ENCODE assay signal across 17 cellular contexts in the genomic region with DNA sequence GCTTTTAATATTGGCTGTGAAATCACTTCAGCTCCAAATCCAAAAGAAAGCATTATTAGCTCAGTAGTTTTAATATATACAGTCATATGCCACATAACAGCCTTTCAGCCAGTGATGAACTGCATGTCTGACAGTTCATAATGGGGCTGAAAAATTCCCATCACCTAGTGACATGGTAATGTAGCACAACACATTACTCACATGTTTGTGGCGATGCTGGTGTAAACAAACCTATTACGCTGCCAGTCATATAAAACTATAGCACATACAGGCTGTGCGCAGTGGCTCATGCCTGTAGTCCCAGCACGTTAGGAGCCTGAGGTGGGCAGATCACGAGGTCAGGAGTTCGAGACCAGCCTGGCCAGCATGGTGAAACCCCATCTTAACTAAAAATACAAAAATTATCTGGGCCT.
DNase-seq lines count a peak whose midpoint lies in the region; TF ChIP-seq lines count a peak whose summit lies in the region.
"Had no signal": no experiment of that assay in that cellular context is flagged by ENCODE, and none has a peak within 500 bp of the region (broad histone marks: within the 10 kb centered on the region; RNA-seq: fewer than 3 reads in every experiment).

No MANE protein-coding gene starts in this region.

- DNase-seq in activated CD4-positive, alpha-beta memory T cell treated with anti-CD3 and anti-CD28 coated beads for 36 hours, result no peak
- no peak for DNase-seq in activated CD4-positive, alpha-beta memory T cell treated with anti-CD3 and anti-CD28 coated beads, Interleukin-2, amount 10 ng/mL, durations not matched to agents 7 days and 5 days
- DNase-seq in ELR (ENCODE audit: low read depth) (peak; percentile 61), SK-MEL-5 (ENCODE audit: low read depth, low spot score) (peak; percentile 42), mesenchymal stem cell (peak; percentile 93), chondrocyte (ENCODE audit: low spot score) (no peak), GM20000 (ENCODE audit: low spot score) (no peak)
- DNase-seq in activated naive CD4-positive, alpha-beta T cell treated with anti-CD3 and anti-CD28 coated beads, Interleukin-2, amount 10 ng/mL, durations not matched to agents 7 days and 5 days, result no peak
- DNase-seq: brain microvascular endothelial cell, Caco-2, H9, heart right ventricle, NCI-H1694 treated with DMSO at 0.1 percent for 48 hours, NCI-H446, SHP77 treated with DMSO at 0.1 percent for 48 hours had no signal

- no peak overlapping the region for H3K27ac ChIP-seq in mesenchymal stem cell (ENCODE audit: low read length, poor library complexity, severe bottlenecking)
- H3K27ac ChIP-seq: brain microvascular endothelial cell, neural progenitor cell had no signal

- H3K4me1 Mint-ChIP-seq in activated CD4-positive, alpha-beta memory T cell treated with anti-CD3 and anti-CD28 coated beads for 36 hours (ENCODE audit: low read depth), result peaks cover 30% of the 10 kb centered on the region
- H3K4me1 Mint-ChIP-seq in activated CD4-positive, alpha-beta memory T cell treated with anti-CD3 and anti-CD28 coated beads, Interleukin-2, amount 10 ng/mL, durations not matched to agents 7 days and 5 days, result peaks cover 44% of the 10 kb centered on the region
- peaks cover 48% of the 10 kb centered on the region for H3K4me1 Mint-ChIP-seq in chondrocyte (ENCODE audit: low read depth)
- peaks cover 28% of the 10 kb centered on the region for H3K4me1 Mint-ChIP-seq in activated naive CD4-positive, alpha-beta T cell treated with anti-CD3 and anti-CD28 coated beads, Interleukin-2, amount 10 ng/mL, durations not matched to agents 7 days and 5 days
- H3K4me1 Mint-ChIP-seq: H9, neural progenitor cell had no signal

- no peak overlapping the region for H3K9ac ChIP-seq in mesenchymal stem cell (ENCODE audit: low read length)
- H3K9ac ChIP-seq: neural progenitor cell had no signal

- no peak overlapping the region for H2AFZ ChIP-seq in mesenchymal stem cell (ENCODE audit: low read depth, low read length)
- H2AFZ ChIP-seq: neural progenitor cell had no signal

- H3K27me3 ChIP-seq in mesenchymal stem cell (ENCODE audit: control insufficient read depth in 1 of 2, insufficient read depth in 1 of 2, low read length in 2 of 2), result no peaks in the 10 kb centered on the region
- H3K27me3 ChIP-seq: brain microvascular endothelial cell, heart right ventricle, neural progenitor cell had no signal

- CTCF ChIA-PET in activated CD4-positive, alpha-beta memory T cell treated with anti-CD3 and anti-CD28 coated beads for 36 hours (lab: Charles Lee), result interaction anchor here (0.9 to 2.0 kb wide), 3 partner anchors 25 to 58 kb away, joined by 3 to 5 read pairs (median 4); no protein-coding TSS in a partner anchor
- CTCF ChIA-PET in activated CD4-positive, alpha-beta memory T cell treated with anti-CD3 and anti-CD28 coated beads, Interleukin-2, amount 10 ng/mL, durations not matched to agents 7 days and 5 days (lab: Charles Lee), result interaction anchor here (0.6 kb wide), 1 partner anchor 14 kb away, joined by 3 read pairs; no protein-coding TSS in a partner anchor
- CTCF ChIA-PET in activated naive CD4-positive, alpha-beta T cell treated with anti-CD3 and anti-CD28 coated beads, Interleukin-2, amount 10 ng/mL, durations not matched to agents 7 days and 5 days (lab: Charles Lee), result no interaction called here

- H2BK12ac ChIP-seq in mesenchymal stem cell (ENCODE audit: low read length in 2 of 2), result peak overlapping the region; percentile 7 to 11

- no peaks in the 10 kb centered on the region for H3K27me3 Mint-ChIP-seq in activated CD4-positive, alpha-beta memory T cell treated with anti-CD3 and anti-CD28 coated beads for 36 hours
- H3K27me3 Mint-ChIP-seq in activated CD4-positive, alpha-beta memory T cell treated with anti-CD3 and anti-CD28 coated beads, Interleukin-2, amount 10 ng/mL, durations not matched to agents 7 days and 5 days, result no peaks in the 10 kb centered on the region
- H3K27me3 Mint-ChIP-seq in chondrocyte (ENCODE audit: low read depth), result no peaks in the 10 kb centered on the region
- H3K27me3 Mint-ChIP-seq in activated naive CD4-positive, alpha-beta T cell treated with anti-CD3 and anti-CD28 coated beads, Interleukin-2, amount 10 ng/mL, durations not matched to agents 7 days and 5 days, result no peaks in the 10 kb centered on the region
- H3K27me3 Mint-ChIP-seq: activated naive CD4-positive, alpha-beta T cell treated with anti-CD3 and anti-CD28 coated beads, Interleukin-2, amount 50 U/mL, for 24 hours had no signal

- H3K4me3 Mint-ChIP-seq in activated CD4-positive, alpha-beta memory T cell treated with anti-CD3 and anti-CD28 coated beads for 36 hours, result no peak overlapping the region
- no peak overlapping the region for H3K4me3 Mint-ChIP-seq in activated CD4-positive, alpha-beta memory T cell treated with anti-CD3 and anti-CD28 coated beads, Interleukin-2, amount 10 ng/mL, durations not matched to agents 7 days and 5 days
- H3K4me3 Mint-ChIP-seq in chondrocyte (ENCODE audit: unreplicated experiment), result no peak overlapping the region
- no peak overlapping the region for H3K4me3 Mint-ChIP-seq in activated naive CD4-positive, alpha-beta T cell treated with anti-CD3 and anti-CD28 coated beads, Interleukin-2, amount 10 ng/mL, durations not matched to agents 7 days and 5 days
- H3K4me3 Mint-ChIP-seq: activated naive CD4-positive, alpha-beta T cell treated with anti-CD3 and anti-CD28 coated beads, Interleukin-2, amount 50 U/mL, for 24 hours; H9; neural progenitor cell had no signal

- 43% methylated on average over 4 of the region's 6 CpGs for WGBS in mesenchymal stem cell

- peak overlapping the region; percentile 16 for H2BK15ac ChIP-seq in mesenchymal stem cell (ENCODE audit: low read depth, poor library complexity, severe bottlenecking)

- intact Hi-C loops in activated CD4-positive, alpha-beta memory T cell treated with anti-CD3 and anti-CD28 coated beads for 36 hours (cut with micrococcal nuclease), result no loop called here

- POLR2A ChIA-PET in activated CD4-positive, alpha-beta memory T cell treated with anti-CD3 and anti-CD28 coated beads for 36 hours (lab: Charles Lee), result interaction anchor here (0.6 to 4.6 kb wide), 9 partner anchors 8 to 47 kb away, joined by 3 to 44 read pairs (median 6); no protein-coding TSS in a partner anchor
- POLR2A ChIA-PET in activated CD4-positive, alpha-beta memory T cell treated with anti-CD3 and anti-CD28 coated beads, Interleukin-2, amount 10 ng/mL, durations not matched to agents 7 days and 5 days (lab: Charles Lee), result interaction anchor here (1.0 to 6.8 kb wide), 4 partner anchors 13 to 49 kb away, joined by 3 to 112 read pairs (median 68); no protein-coding TSS in a partner anchor

- H3K27ac Mint-ChIP-seq in activated CD4-positive, alpha-beta memory T cell treated with anti-CD3 and anti-CD28 coated beads for 36 hours, result peak overlapping the region; percentile 28
- no peak overlapping the region for H3K27ac Mint-ChIP-seq in activated CD4-positive, alpha-beta memory T cell treated with anti-CD3 and anti-CD28 coated beads, Interleukin-2, amount 10 ng/mL, durations not matched to agents 7 days and 5 days
- H3K27ac Mint-ChIP-seq in chondrocyte (ENCODE audit: unreplicated experiment), result no peak overlapping the region
- no peak overlapping the region for H3K27ac Mint-ChIP-seq in activated naive CD4-positive, alpha-beta T cell treated with anti-CD3 and anti-CD28 coated beads, Interleukin-2, amount 10 ng/mL, durations not matched to agents 7 days and 5 days
- H3K27ac Mint-ChIP-seq: activated naive CD4-positive, alpha-beta T cell treated with anti-CD3 and anti-CD28 coated beads, Interleukin-2, amount 50 U/mL, for 24 hours; H9; neural progenitor cell had no signal

- H2BK120ac ChIP-seq in mesenchymal stem cell (ENCODE audit: low read depth, low read length), result no peak overlapping the region

- H3K9me3 Mint-ChIP-seq in activated CD4-positive, alpha-beta memory T cell treated with anti-CD3 and anti-CD28 coated beads for 36 hours, result no peaks in the 10 kb centered on the region
- no peaks in the 10 kb centered on the region for H3K9me3 Mint-ChIP-seq in activated CD4-positive, alpha-beta memory T cell treated with anti-CD3 and anti-CD28 coated beads, Interleukin-2, amount 10 ng/mL, durations not matched to agents 7 days and 5 days
- H3K9me3 Mint-ChIP-seq in chondrocyte (ENCODE audit: low read depth), result no peaks in the 10 kb centered on the region
- no peaks in the 10 kb centered on the region for H3K9me3 Mint-ChIP-seq in activated naive CD4-positive, alpha-beta T cell treated with anti-CD3 and anti-CD28 coated beads, Interleukin-2, amount 10 ng/mL, durations not matched to agents 7 days and 5 days
- H3K9me3 Mint-ChIP-seq: activated naive CD4-positive, alpha-beta T cell treated with anti-CD3 and anti-CD28 coated beads, Interleukin-2, amount 50 U/mL, for 24 hours; H9; neural progenitor cell had no signal

- no peak overlapping the region for H3K23ac ChIP-seq in mesenchymal stem cell (ENCODE audit: low read length in 2 of 2)

- peaks cover 0 to 4% of the 10 kb centered on the region in 2 experiments for H3K36me3 ChIP-seq in mesenchymal stem cell (ENCODE audit: control insufficient read depth in 1 of 2, insufficient read depth in 2 of 2, low read depth in 1 of 2, low read length in 2 of 2)
- H3K36me3 ChIP-seq: brain microvascular endothelial cell, neural progenitor cell had no signal

- no peak overlapping the region for H3K4me2 ChIP-seq in mesenchymal stem cell (ENCODE audit: low read length, poor library complexity, severe bottlenecking)
- H3K4me2 ChIP-seq: neural progenitor cell had no signal

- peaks cover 15% of the 10 kb centered on the region for H3K36me3 Mint-ChIP-seq in activated CD4-positive, alpha-beta memory T cell treated with anti-CD3 and anti-CD28 coated beads for 36 hours
- H3K36me3 Mint-ChIP-seq in activated CD4-positive, alpha-beta memory T cell treated with anti-CD3 and anti-CD28 coated beads, Interleukin-2, amount 10 ng/mL, durations not matched to agents 7 days and 5 days (ENCODE audit: low read depth), result peaks cover 22% of the 10 kb centered on the region
- H3K36me3 Mint-ChIP-seq in chondrocyte (ENCODE audit: low read depth), result peaks cover 4% of the 10 kb centered on the region
- H3K36me3 Mint-ChIP-seq in activated naive CD4-positive, alpha-beta T cell treated with anti-CD3 and anti-CD28 coated beads, Interleukin-2, amount 10 ng/mL, durations not matched to agents 7 days and 5 days, result peaks cover 10% of the 10 kb centered on the region

- no peaks in the 10 kb centered on the region for H3K9me3 ChIP-seq in mesenchymal stem cell (ENCODE audit: control insufficient read depth, low read length)
- H3K9me3 ChIP-seq: Caco-2, heart right ventricle had no signal

- no peak for TF ChIP-seq CTCF in chondrocyte (IDR thresholded peaks at IDR 0.05)
- TF ChIP-seq CTCF in GM20000 (IDR thresholded peaks at IDR 0.05; ENCODE audit: extremely low read depth, missing control alignments), result no peak

- peaks cover 2% of the 10 kb centered on the region for H3K4me1 ChIP-seq in mesenchymal stem cell (ENCODE audit: control insufficient read depth, insufficient read depth, low read depth, low read length)

- H4K91ac ChIP-seq in mesenchymal stem cell (ENCODE audit: low read length), result no peak overlapping the region

- no peak overlapping the region for H2AK5ac ChIP-seq in mesenchymal stem cell (ENCODE audit: low read length, severe bottlenecking)

- no peak overlapping the region for H2BK5ac ChIP-seq in mesenchymal stem cell (ENCODE audit: low read depth, low read length, poor library complexity, severe bottlenecking)

- no peak overlapping the region for H4K8ac ChIP-seq in mesenchymal stem cell (ENCODE audit: low read length)

- H3K79me1 ChIP-seq in mesenchymal stem cell (replicated peaks; ENCODE audit: low read length, poor library complexity, severe bottlenecking), result peaks cover 1% of the 10 kb centered on the region

- H3K18ac ChIP-seq in mesenchymal stem cell (ENCODE audit: low read depth in 1 of 2, low read length in 2 of 2), result peak overlapping the region; percentile 14 to 66

- H3K4me3 ChIP-seq in mesenchymal stem cell (ENCODE audit: insufficient read depth in 1 of 2, low read depth in 1 of 2, low read length in 2 of 2), result no peak overlapping the region
- H3K4me3 ChIP-seq: heart right ventricle, neural progenitor cell had no signal

- no peak overlapping the region for H3K14ac ChIP-seq in mesenchymal stem cell (ENCODE audit: low read length in 2 of 2)

- peak overlapping the region in 1 of 2 experiments; percentile 2 for H3K4ac ChIP-seq in mesenchymal stem cell (ENCODE audit: low read depth in 1 of 2, low read length in 2 of 2)

- in situ Hi-C loops in SK-MEL-5 (cut with HindIII; ENCODE audit: low pct_unique_long_range_greater_than_20kb, low sequenced_read_pairs), result no loop called here

Comparison
In these comparisons a context has a peak if more than half of its experiments do, and no peak if none do; other contexts are left out.
1. DNase-seq: peak in ELR (single experiment), SK-MEL-5 (single experiment) and mesenchymal stem cell (single experiment); none in activated CD4-positive, alpha-beta memory T cell treated with anti-CD3 and anti-CD28 coated beads for 36 hours (single experiment), activated CD4-positive, alpha-beta memory T cell treated with anti-CD3 and anti-CD28 coated beads, Interleukin-2, amount 10 ng/mL, durations not matched to agents 7 days and 5 days (single experiment), chondrocyte (single experiment), activated naive CD4-positive, alpha-beta T cell treated with anti-CD3 and anti-CD28 coated beads, Interleukin-2, amount 10 ng/mL, durations not matched to agents 7 days and 5 days (single experiment) and GM20000 (single experiment).